ENCODE assay signal across 25 cellular contexts in the genomic region with DNA sequence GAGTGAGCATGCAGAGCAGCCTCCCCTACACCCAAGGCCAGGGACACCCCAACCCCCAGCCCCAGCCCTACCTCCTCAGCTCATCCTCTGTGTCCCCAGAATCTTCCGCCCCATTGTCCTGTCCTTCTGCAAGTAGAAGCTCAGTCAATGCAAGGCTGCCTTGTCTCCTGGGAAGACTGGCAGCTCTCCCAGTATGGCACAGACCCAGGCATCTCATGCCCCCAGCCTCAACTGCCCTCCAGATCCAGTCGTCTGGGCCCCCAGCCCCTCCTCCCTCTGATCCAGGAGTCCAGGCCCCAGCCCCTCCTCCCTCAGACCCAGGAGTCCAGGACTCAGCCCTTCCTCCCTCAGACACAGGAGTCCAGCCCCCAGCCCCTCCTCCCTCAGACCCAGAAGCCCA. TPM values are rescaled to one million over a fixed set of nuclear protein-coding genes. Genes with fewer than 3 reads are reported as not detected.
"Had no signal": no experiment of that assay in that cellular context is flagged by ENCODE, and none has a peak within 500 bp of the region (broad histone marks: within the 10 kb centered on the region; RNA-seq: fewer than 3 reads in every experiment).

No MANE protein-coding gene starts in this region.

- H3K27ac ChIP-seq: ascending aorta, body of pancreas had no signal

- ATAC-seq: activated CD8-positive, alpha-beta memory T cell treated with anti-CD3 and anti-CD28 coated beads, Interleukin-2, amount 10 ng/mL, durations not matched to agents 7 days and 5 days; body of pancreas; Panc1; T-helper 17 cell; WTC11 had no signal

- H3K4me3 ChIP-seq: ascending aorta, body of pancreas had no signal

- H3K9me3 ChIP-seq: ascending aorta, body of pancreas had no signal

- DNase-seq: activated CD4-positive, alpha-beta T cell treated with anti-CD3 and anti-CD28 coated beads, Interleukin-2, amount 10 ng/mL, durations not matched to agents 24 days and 14 days; activated CD4-positive, alpha-beta T cell treated with anti-CD3 and anti-CD28 coated beads, Interleukin-2, amount 50 U/mL, for 48 hours; activated CD4-positive, CD25-positive, alpha-beta regulatory T cell treated with anti-CD3 and anti-CD28 coated beads, Interleukin-2, amount 50 U/mL, for 72 hours; activated CD8-positive, alpha-beta memory T cell treated with anti-CD3 and anti-CD28 coated beads, Interleukin-2, amount 10 ng/mL, durations not matched to agents 7 days and 5 days; activated gamma-delta T cell treated with Interleukin-2 at 50 U/mL for 16 hours; activated naive CD4-positive, alpha-beta T cell treated with anti-CD3 and anti-CD28 coated beads, Interleukin-2, amount 10 ng/mL, durations not matched to agents 7 days and 5 days; activated T-cell treated with anti-CD3 and anti-CD28 coated beads, Interleukin-2, amount 50 U/mL, for 48 hours; body of pancreas; KG1; NCI-H1048; NCI-H1417; NCI-H1930; NCI-H2171 treated with DMSO at 0.1 percent for 48 hours; NCI-H226; NCI-H526; NCI-H82; SIG-M5; T-helper 17 cell; T-helper 9 cell had no signal

- H3K4me1 ChIP-seq: ascending aorta, body of pancreas had no signal

- H3K27me3 ChIP-seq: ascending aorta, body of pancreas had no signal

RNA-seq across cellular contexts. Expression of gene ZNF575, which starts 13.0 kb away (rescaled TPM):
- total RNA-seq: ascending aorta, LHCN-M2, M059J had no signal

RNA-seq across cellular contexts. Expression of gene PINLYP, which starts 29.6 kb away (rescaled TPM):
- total RNA-seq: NCI-H460 had no signal
